In the genomic region with DNA sequence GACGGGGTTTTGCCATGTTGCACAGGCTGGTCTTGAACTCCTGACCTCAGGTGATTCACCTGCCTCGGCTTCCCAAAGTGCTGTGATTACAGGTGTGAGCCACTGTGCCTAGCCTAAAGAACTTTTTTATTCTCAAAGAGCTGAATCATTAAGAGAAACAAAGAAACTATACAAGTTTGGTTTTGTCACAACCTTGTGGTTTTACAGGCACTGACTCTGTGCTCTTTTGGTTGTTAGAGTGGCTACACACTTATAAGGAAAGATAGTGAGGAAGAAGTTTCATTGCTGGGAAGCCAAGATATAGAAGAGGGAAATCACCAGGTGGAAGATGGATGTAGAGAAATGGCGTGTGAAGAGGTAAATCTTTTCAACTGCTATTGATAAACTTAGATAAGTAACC, we compare ENCODE assay signal across 1 cellular context.
A peak's percentile ranks its signal among the peaks of the same experiment; 100 is the strongest.
TF ChIP-seq lines count a peak whose summit lies in the region.

No MANE protein-coding gene starts in this region.

TF ChIP-seq in GM12878, 131 proteins besides CTCF, POLR2A, EP300 and RAD21:
- TF ChIP-seq MEF2B (IDR thresholded peaks at IDR 0.05; ENCODE audit: partially characterized antibody, poor library complexity, severe bottlenecking) (no peak), MEF2A (IDR thresholded peaks at IDR 0.05; ENCODE audit: insufficient read depth, low read depth, low read length) (no peak), RUNX3 (IDR thresholded peaks at IDR 0.05; ENCODE audit: low read length) (peak; percentile 32; the same call in 1 of the 2 replicates), HDAC2 (IDR thresholded peaks at IDR 0.05) (no peak), NR2F1 (conservative IDR thresholded peaks at IDR 0.05) (no peak), PAX8 (IDR thresholded peaks at IDR 0.05) (no peak)
- TF ChIP-seq, protein P1, sequence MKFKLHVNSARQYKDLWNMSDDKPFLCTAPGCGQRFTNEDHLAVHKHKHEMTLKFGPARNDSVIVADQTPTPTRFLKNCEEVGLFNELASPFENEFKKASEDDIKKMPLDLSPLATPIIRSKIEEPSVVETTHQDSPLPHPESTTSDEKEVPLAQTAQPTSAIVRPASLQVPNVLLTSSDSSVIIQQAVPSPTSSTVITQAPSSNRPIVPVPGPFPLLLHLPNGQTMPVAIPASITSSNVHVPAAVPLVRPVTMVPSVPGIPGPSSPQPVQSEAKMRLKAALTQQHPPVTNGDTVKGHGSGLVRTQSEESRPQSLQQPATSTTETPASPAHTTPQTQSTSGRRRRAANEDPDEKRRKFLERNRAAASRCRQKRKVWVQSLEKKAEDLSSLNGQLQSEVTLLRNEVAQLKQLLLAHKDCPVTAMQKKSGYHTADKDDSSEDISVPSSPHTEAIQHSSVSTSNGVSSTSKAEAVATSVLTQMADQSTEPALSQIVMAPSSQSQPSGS (IDR thresholded peaks at IDR 0.05; ENCODE audit: low read length), result no peak
- TF ChIP-seq, protein P2, sequence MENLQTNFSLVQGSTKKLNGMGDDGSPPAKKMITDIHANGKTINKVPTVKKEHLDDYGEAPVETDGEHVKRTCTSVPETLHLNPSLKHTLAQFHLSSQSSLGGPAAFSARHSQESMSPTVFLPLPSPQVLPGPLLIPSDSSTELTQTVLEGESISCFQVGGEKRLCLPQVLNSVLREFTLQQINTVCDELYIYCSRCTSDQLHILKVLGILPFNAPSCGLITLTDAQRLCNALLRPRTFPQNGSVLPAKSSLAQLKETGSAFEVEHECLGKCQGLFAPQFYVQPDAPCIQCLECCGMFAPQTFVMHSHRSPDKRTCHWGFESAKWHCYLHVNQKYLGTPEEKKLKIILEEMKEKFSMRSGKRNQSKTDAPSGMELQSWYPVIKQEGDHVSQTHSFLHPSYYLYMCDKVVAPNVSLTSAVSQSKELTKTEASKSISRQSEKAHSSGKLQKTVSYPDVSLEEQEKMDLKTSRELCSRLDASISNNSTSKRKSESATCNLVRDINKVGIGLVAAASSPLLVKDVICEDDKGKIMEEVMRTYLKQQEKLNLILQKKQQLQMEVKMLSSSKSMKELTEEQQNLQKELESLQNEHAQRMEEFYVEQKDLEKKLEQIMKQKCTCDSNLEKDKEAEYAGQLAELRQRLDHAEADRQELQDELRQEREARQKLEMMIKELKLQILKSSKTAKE (IDR thresholded peaks at IDR 0.05; ENCODE audit: low read depth, poor library complexity, severe bottlenecking), result no peak
